19 cellular contexts compared by ENCODE assay signal in the genomic region with DNA sequence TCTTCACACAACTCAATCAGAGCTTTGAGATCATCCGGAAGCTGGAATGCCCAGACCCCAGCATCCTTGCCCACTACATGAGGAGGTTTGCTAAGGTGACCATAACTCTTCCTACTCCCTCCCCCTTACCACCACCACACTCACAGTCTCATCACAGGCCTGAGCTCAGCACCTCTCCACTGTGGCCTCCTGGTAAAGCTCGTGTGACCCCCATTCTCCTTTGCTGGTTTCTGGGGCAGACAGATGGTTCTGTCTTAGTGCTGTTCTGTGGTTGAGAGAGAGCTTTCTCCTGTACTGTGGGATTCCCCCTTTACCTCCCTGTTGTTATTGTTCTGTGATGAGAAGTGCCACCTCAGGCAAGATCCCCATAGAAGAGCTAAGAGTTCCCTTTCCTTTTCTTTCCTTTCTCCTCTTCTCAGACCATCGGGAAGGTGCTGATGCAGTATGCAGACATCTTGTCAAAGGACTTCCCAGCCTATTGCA.
"Had no signal": no experiment of that assay in that cellular context is flagged by ENCODE, and none has a peak within 500 bp of the region (broad histone marks: within the 10 kb centered on the region; RNA-seq: fewer than 3 reads in every experiment).

No MANE protein-coding gene starts in this region.

- DNase-seq: activated CD4-positive, alpha-beta T cell treated with anti-CD3 and anti-CD28 coated beads, Interleukin-2, amount 50 U/mL, for 1 hour; activated CD4-positive, CD25-positive, alpha-beta regulatory T cell treated with anti-CD3 and anti-CD28 coated beads, Interleukin-2, amount 50 U/mL, for 72 hours; activated naive CD4-positive, alpha-beta T cell treated with anti-CD3 and anti-CD28 coated beads for 36 hours; aorta; brain microvascular endothelial cell; erythroblast; foreskin melanocyte; left lung; mammary epithelial cell; midbrain; nephron progenitor cell; occipital lobe; posterior cingulate gyrus; spleen; T-helper 2 cell; transverse colon had no signal

- H3K27me3 ChIP-seq: brain microvascular endothelial cell, colonic mucosa, left lung, spleen, suprapubic skin, transverse colon had no signal

- H3K27ac ChIP-seq: brain microvascular endothelial cell, colonic mucosa, left lung, spleen, suprapubic skin, transverse colon, VCaP had no signal

- H3K4me1 ChIP-seq: colonic mucosa, left lung, spleen, suprapubic skin, transverse colon had no signal

- H3K4me3 ChIP-seq: colonic mucosa, left lung, spleen, suprapubic skin, transverse colon had no signal

- ATAC-seq: left lung had no signal

- H3K9me3 ChIP-seq: colonic mucosa, left lung, spleen, suprapubic skin, transverse colon had no signal
